In the genomic region with DNA sequence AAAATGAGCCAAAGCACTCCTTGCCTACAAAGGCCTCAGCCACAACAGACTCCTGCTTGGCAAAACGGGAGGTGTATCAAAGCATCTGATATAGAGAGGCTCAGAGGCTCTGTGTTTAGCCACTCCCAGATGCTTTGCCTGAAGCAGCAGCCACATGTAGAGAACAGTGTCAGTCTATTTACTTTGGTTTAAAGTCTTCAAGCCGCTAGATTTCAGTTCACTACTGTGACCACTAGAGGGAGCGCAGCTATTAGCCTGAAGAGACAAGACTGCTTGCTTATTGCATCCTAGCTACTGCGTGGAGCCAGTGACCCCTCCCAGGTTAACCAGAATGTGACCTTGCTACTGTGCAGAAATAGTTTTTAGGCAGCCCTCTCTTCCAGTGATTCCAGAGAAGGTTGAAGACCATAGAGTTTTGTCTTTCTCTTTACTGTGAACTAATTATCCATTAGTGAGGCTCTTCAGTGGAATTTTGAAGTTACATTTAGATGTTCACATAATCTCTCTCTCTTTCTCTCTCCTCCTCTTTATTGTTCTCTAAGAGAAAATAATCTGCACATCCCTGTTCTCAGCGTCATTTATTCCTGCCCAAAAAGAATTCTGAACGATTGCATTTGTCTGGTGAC, we compare ENCODE assay signal across 8 cellular contexts. TPM values are rescaled to one million over a fixed set of nuclear protein-coding genes. Genes with fewer than 3 reads are reported as not detected.
DNase-seq lines count a peak whose midpoint lies in the region; ATAC-seq and TF ChIP-seq lines count a peak whose summit lies in the region.

No MANE protein-coding gene starts in this region.

- H3K4me3 ChIP-seq in coronary artery (no peak overlapping the region), lower leg skin (ENCODE audit: low read depth, poor library complexity, severe bottlenecking) (no peak overlapping the region)

- intact Hi-C loops in lower leg skin (cut with DNase I; ENCODE audit: low total_unique reads) = loop anchor here (5.0 kb wide), 1 partner anchor 282 kb away; no protein-coding TSS in a partner anchor

- H3K27ac ChIP-seq in coronary artery = no peak overlapping the region

- ATAC-seq in GM19397 (IDR thresholded peaks at IDR 0.05; ENCODE audit: unreplicated experiment) (peak; percentile 98), HG03457 (IDR thresholded peaks at IDR 0.05; ENCODE audit: unreplicated experiment) (peak; percentile 89)

- TF ChIP-seq POLR2A in lower leg skin (IDR thresholded peaks at IDR 0.05) = no peak

- DNase-seq in CMK (ENCODE audit: low read depth) (peak; percentile 67), NCI-H460 (ENCODE audit: extremely low read depth, low read depth) (peak; percentile 81), coronary artery (ENCODE audit: low spot score) (no peak), lower leg skin (ENCODE audit: low spot score in 2 of 2) (peak; percentile 78 to 88)
- DNase-seq in activated CD4-positive, alpha-beta T cell treated with anti-CD3 and anti-CD28 coated beads for 4 hours = peak; percentile 24 to 55
- peak; percentile 25 for DNase-seq in stimulated activated CD8-positive, alpha-beta memory T cell treated with anti-CD3 and anti-CD28 coated beads, Interleukin-12 subunit alpha, Interleukin-12 subunit beta, amount 100 ng/mL, for 1 hour (ENCODE audit: low read depth)

- peak; percentile 77 for TF ChIP-seq CTCF in coronary artery (IDR thresholded peaks at IDR 0.05)
- TF ChIP-seq CTCF in lower leg skin (IDR thresholded peaks at IDR 0.05) = peak in 1 of 3 donors; percentile 35

- 7 to 9% methylated on average over 6 of the region's 6 CpGs for WGBS in lower leg skin, 2 donors

RNA-seq across cellular contexts. Expression of gene BMP3, which starts 39.3 kb away (rescaled TPM):
- not detected in 2 replicates for total RNA-seq in NCI-H460 (2014; rRNA removed; shearing (Covaris generic))
- polyA plus RNA-seq in NCI-H460 (2014; cell fraction: nucleus; rRNA removed) = not detected in 2 replicates
- total RNA-seq in lower leg skin = 1 to 10 TPM in 3 of 4 donors, under 1 TPM in 1; 0.83 to 1.5 (median 1.2) TPM
